ENCODE assay signal across 1 cellular context in the genomic region with DNA sequence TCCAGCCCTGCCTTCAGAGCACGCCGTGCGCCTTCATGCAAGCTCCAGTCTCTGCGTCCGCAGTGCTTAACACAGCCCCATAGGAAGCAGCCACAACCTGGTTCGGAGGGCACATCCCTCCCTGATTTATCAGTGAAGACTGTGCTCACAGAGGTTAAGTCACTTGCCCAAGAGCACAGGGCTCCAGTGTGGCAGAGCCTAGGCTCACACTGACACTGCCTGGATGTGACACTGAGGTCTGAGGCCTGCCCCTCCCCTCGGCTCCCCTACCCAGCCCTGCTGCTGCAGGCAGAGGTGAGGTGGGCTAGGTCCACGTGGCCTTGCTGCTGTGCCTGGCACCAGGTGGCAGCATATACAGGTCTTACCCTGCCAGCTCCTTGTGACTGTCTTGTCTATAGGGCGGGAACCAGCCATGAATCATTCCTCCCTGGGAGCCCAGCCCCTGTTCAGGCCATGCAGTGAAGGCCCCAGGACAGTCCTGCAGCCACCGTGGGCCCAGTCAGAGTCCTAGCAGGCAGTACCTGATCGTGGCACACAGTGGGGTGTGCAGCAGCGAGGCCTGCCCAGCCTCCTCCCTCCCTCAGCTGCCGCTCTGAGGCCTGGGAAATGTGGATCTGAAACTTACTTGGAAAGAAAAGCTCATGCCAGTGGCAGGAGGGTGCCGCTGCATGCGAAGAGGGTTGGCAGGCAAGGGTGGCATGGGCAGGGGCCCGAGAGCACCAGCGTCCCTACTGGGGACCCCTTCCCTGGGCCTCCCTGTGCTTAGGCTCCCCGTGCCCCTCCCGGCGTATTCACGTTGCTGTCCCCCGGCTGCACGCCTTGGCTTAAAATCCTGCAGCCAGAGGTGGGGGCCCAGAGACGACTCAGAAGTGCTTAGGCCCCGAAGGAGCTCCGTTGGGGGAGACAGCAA.
TF ChIP-seq lines count a peak whose summit lies in the region.

No MANE protein-coding gene starts in this region.

TF ChIP-seq in endothelial cell of umbilical vein, 7 proteins besides CTCF, POLR2A, EP300 and RAD21:
- TF ChIP-seq, protein P1, sequence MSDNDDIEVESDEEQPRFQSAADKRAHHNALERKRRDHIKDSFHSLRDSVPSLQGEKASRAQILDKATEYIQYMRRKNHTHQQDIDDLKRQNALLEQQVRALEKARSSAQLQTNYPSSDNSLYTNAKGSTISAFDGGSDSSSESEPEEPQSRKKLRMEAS (IDR thresholded peaks at IDR 0.05; ENCODE audit: insufficient read depth, insufficient read length), result peak; percentile 73
- TF ChIP-seq EZH2 (IDR thresholded peaks at IDR 0.05; ENCODE audit: borderline replicate concordance, low read depth, low read length, severe bottlenecking) (no peak), FOS (IDR thresholded peaks at IDR 0.05; ENCODE audit: borderline replicate concordance, insufficient read depth, low read length) (no peak), MYC (IDR thresholded peaks at IDR 0.05; ENCODE audit: low read depth, low read length) (no peak)
